Comparison of ENCODE assay signal across 10 cellular contexts in the genomic region with DNA sequence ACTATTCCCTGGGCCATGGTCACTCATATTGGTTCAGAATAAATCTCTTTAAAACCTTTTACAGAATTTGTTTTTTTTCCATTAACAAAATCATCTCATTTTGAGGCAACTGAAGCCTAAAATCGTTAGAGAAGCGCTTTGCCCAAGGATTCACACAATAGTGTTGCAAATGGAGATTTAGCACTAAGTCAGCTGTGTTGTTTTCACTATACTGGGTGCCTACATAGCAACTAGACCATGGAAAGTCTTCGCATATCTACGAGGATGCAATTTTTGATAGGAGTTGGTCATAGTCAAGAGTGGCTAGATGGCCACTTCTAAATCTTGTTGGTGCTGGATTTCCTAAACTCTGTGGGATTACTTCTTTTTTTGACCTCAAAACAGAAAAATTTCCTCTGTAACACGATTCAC. TPM values are rescaled to one million over a fixed set of nuclear protein-coding genes. Genes with fewer than 3 reads are reported as not detected.
A peak's percentile ranks its signal among the peaks of the same experiment; 100 is the strongest.
DNase-seq lines count a peak whose midpoint lies in the region; ATAC-seq and TF ChIP-seq lines count a peak whose summit lies in the region.
"Had no signal": no experiment of that assay in that cellular context is flagged by ENCODE, and none has a peak within 500 bp of the region (broad histone marks: within the 10 kb centered on the region; RNA-seq: fewer than 3 reads in every experiment).

No MANE protein-coding gene starts in this region.

- DNase-seq in Caco-2, result no peak
- DNase-seq in fibroblast of lung (ENCODE audit: low read depth in 2 of 2), result no peak
- DNase-seq in psoas muscle, result no peak
- DNase-seq in SKM-1 (lab: John Stamatoyannopoulos, UW; ENCODE audit: unreplicated experiment), result no peak
- DNase-seq in activated CD4-positive, alpha-beta T cell treated with anti-CD3 and anti-CD28 coated beads, Interleukin-2, amount 10 ng/mL, durations not matched to agents 24 days and 14 days, result no peak
- DNase-seq in posterior cingulate gyrus, result no peak
- DNase-seq in A172 (ENCODE audit: low spot score), result no peak

- TSS peak; percentile 98 for BruUV-seq in Caco-2 (replicated peaks; lab: Mats Ljungman, UMichigan)

- H3K4me3 ChIP-seq in Caco-2 (ENCODE audit: low read depth, low read length), result peak overlapping the region; percentile 91
- H3K4me3 ChIP-seq in OCI-LY3 (ENCODE audit: low read length), result peak overlapping the region; percentile 87
- H3K4me3 ChIP-seq in fibroblast of lung (replicated peaks in 1 of 4; ENCODE audit: control extremely low read depth in 1 of 4, insufficient read depth in 1 of 4, low read depth in 3 of 4, low read length in 4 of 4), result peak overlapping the region in 2 of 4 experiments; percentile 88 to 98
- peak overlapping the region; percentile 74 for H3K4me3 ChIP-seq in psoas muscle

- H4K20me1 ChIP-seq in OCI-LY3 (ENCODE audit: insufficient read depth, low read length) (no peaks in the 10 kb centered on the region), fibroblast of lung (ENCODE audit: control insufficient read depth, extremely low read depth, insufficient read depth, low read length) (no peaks in the 10 kb centered on the region)

- ATAC-seq in psoas muscle, result peak; percentile 3 to 12 (median 5)

- H3K79me2 ChIP-seq in OCI-LY3 (ENCODE audit: low read length) (peaks cover 42% of the 10 kb centered on the region), fibroblast of lung (ENCODE audit: control insufficient read depth, insufficient read depth, low read length) (peaks cover 31% of the 10 kb centered on the region)

- H3K27ac Mint-ChIP-seq in Caco-2 (ENCODE audit: unreplicated experiment), result no peak overlapping the region
- H3K27ac Mint-ChIP-seq in activated CD4-positive, alpha-beta T cell treated with anti-CD3 and anti-CD28 coated beads, Interleukin-2, amount 10 ng/mL, durations not matched to agents 24 days and 14 days, result no peak overlapping the region
- H3K27ac Mint-ChIP-seq: activated naive CD8-positive, alpha-beta T cell treated with anti-CD3 and anti-CD28 coated beads, Interleukin-2, amount 10 ng/mL, durations not matched to agents 7 days and 5 days; nephron had no signal

- CTCF ChIA-PET in Caco-2 (lab: Charles Lee), result interaction anchor here (1.1 kb wide), 1 partner anchor 144 kb away, joined by 5 read pairs; no protein-coding TSS in a partner anchor

- no peaks in the 10 kb centered on the region for H3K27me3 ChIP-seq in Caco-2 (replicated peaks; ENCODE audit: control insufficient read depth, insufficient read depth, low read length)
- H3K27me3 ChIP-seq in OCI-LY3 (ENCODE audit: low read depth, low read length), result no peaks in the 10 kb centered on the region
- H3K27me3 ChIP-seq in fibroblast of lung (ENCODE audit: control insufficient read depth, insufficient read depth, low read length), result no peaks in the 10 kb centered on the region
- no peaks in the 10 kb centered on the region for H3K27me3 ChIP-seq in psoas muscle (ENCODE audit: insufficient read depth in 3 of 3, low read length in 2 of 3)

- POLR2A ChIA-PET in Caco-2 (lab: Charles Lee), result no interaction called here

- H3K27me3 Mint-ChIP-seq in Caco-2 (ENCODE audit: insufficient read depth, unreplicated experiment), result no peaks in the 10 kb centered on the region
- peaks cover 9% of the 10 kb centered on the region for H3K27me3 Mint-ChIP-seq in activated CD4-positive, alpha-beta T cell treated with anti-CD3 and anti-CD28 coated beads, Interleukin-2, amount 10 ng/mL, durations not matched to agents 24 days and 14 days

- no peak overlapping the region for H3K4me3 Mint-ChIP-seq in Caco-2 (ENCODE audit: unreplicated experiment)
- H3K4me3 Mint-ChIP-seq in activated CD4-positive, alpha-beta T cell treated with anti-CD3 and anti-CD28 coated beads, Interleukin-2, amount 10 ng/mL, durations not matched to agents 24 days and 14 days, result no peak overlapping the region
- H3K4me3 Mint-ChIP-seq: activated naive CD8-positive, alpha-beta T cell treated with anti-CD3 and anti-CD28 coated beads, Interleukin-2, amount 10 ng/mL, durations not matched to agents 7 days and 5 days; nephron had no signal

- H3K4me2 ChIP-seq in OCI-LY3 (ENCODE audit: low read length), result peak overlapping the region; percentile 68
- H3K4me2 ChIP-seq in fibroblast of lung (ENCODE audit: extremely low read depth, insufficient read depth, low read length), result peak overlapping the region; percentile 18

- H3K4me1 Mint-ChIP-seq in Caco-2 (ENCODE audit: low read depth, unreplicated experiment), result no peaks in the 10 kb centered on the region
- H3K4me1 Mint-ChIP-seq in activated CD4-positive, alpha-beta T cell treated with anti-CD3 and anti-CD28 coated beads, Interleukin-2, amount 10 ng/mL, durations not matched to agents 24 days and 14 days, result peaks cover 4% of the 10 kb centered on the region
- H3K4me1 Mint-ChIP-seq: nephron had no signal

- H2AFZ ChIP-seq in OCI-LY3 (ENCODE audit: low read depth, low read length) (peak overlapping the region; percentile 85), fibroblast of lung (ENCODE audit: low read length) (peak overlapping the region; percentile 30)

- H3K9me3 ChIP-seq in Caco-2, result no peaks in the 10 kb centered on the region
- H3K9me3 ChIP-seq in OCI-LY3 (ENCODE audit: insufficient read depth, low read length), result no peaks in the 10 kb centered on the region
- no peaks in the 10 kb centered on the region for H3K9me3 ChIP-seq in fibroblast of lung (ENCODE audit: control insufficient read depth, insufficient read depth, low read depth, low read length)
- H3K9me3 ChIP-seq in psoas muscle, result no peaks in the 10 kb centered on the region

- no peak for TF ChIP-seq CTCF in Caco-2 (IDR thresholded peaks at IDR 0.05; ENCODE audit: insufficient read depth in 1 of 2, low read depth in 1 of 2, low read length in 1 of 2, severe bottlenecking in 1 of 2, unreplicated experiment in 1 of 2)
- TF ChIP-seq CTCF in OCI-LY3 (IDR thresholded peaks at IDR 0.05; ENCODE audit: low read depth, low read length), result no peak
- no peak for TF ChIP-seq CTCF in fibroblast of lung (conservative IDR thresholded peaks at IDR 0.05 in 1 of 2, IDR thresholded peaks at IDR 0.05 in 1 of 2; ENCODE audit: low read depth in 1 of 2, low read length in 2 of 2)
- no peak for TF ChIP-seq CTCF in psoas muscle (IDR thresholded peaks at IDR 0.05)

- 67 to 72% (median 69%) methylated on average over 5 of the region's 5 CpGs for WGBS in psoas muscle, 3 donors

- H3K36me3 ChIP-seq in Caco-2 (ENCODE audit: control insufficient read depth, insufficient read depth, low read length) (no peaks in the 10 kb centered on the region), OCI-LY3 (replicated peaks; ENCODE audit: low read depth, low read length) (no peaks in the 10 kb centered on the region), fibroblast of lung (ENCODE audit: control insufficient read depth, insufficient read depth, low read length) (no peaks in the 10 kb centered on the region), psoas muscle (ENCODE audit: insufficient read depth in 1 of 2, low read depth in 1 of 2) (no peaks in the 10 kb centered on the region)

- H3K4me1 ChIP-seq in Caco-2, result peaks cover 5% of the 10 kb centered on the region; the same call in 1 of the 2 replicates
- H3K4me1 ChIP-seq in OCI-LY3 (ENCODE audit: low read length), result peaks cover 10% of the 10 kb centered on the region
- peaks cover 2% of the 10 kb centered on the region for H3K4me1 ChIP-seq in fibroblast of lung (ENCODE audit: control insufficient read depth, extremely low read depth, insufficient read depth, low read length)
- H3K4me1 ChIP-seq in psoas muscle, result peaks cover 10% of the 10 kb centered on the region

- H3K9ac ChIP-seq in OCI-LY3 (ENCODE audit: low read length) (peak overlapping the region; percentile 86), fibroblast of lung (ENCODE audit: insufficient read depth, low read length) (no peak overlapping the region)

- intact Hi-C loops in Caco-2 (cut with micrococcal nuclease; ENCODE audit: unreplicated experiment) (loop anchor here (1.0 to 2.0 kb wide), 6 partner anchors 32 to 144 kb away; a partner anchor contains a TSS), psoas muscle (cut with DNase I) (loop anchor here in 1 of 2 donors (5.0 kb wide), 1 partner anchor 49 kb away; a partner anchor contains a TSS), posterior cingulate gyrus (cut with DNase I) (loop anchor here (5.0 kb wide), 1 partner anchor 49 kb away; a partner anchor contains a TSS)
- intact Hi-C loops in activated CD4-positive, alpha-beta T cell treated with anti-CD3 and anti-CD28 coated beads, Interleukin-2, amount 10 ng/mL, durations not matched to agents 24 days and 14 days (cut with micrococcal nuclease), result loop anchor here (1.0 to 2.0 kb wide), 3 partner anchors 143 to 1189 kb away; a partner anchor contains a TSS

- H3K9me3 Mint-ChIP-seq in Caco-2 (ENCODE audit: unreplicated experiment), result peaks cover 9% of the 10 kb centered on the region
- no peaks in the 10 kb centered on the region for H3K9me3 Mint-ChIP-seq in activated CD4-positive, alpha-beta T cell treated with anti-CD3 and anti-CD28 coated beads, Interleukin-2, amount 10 ng/mL, durations not matched to agents 24 days and 14 days
- H3K9me3 Mint-ChIP-seq: activated naive CD8-positive, alpha-beta T cell treated with anti-CD3 and anti-CD28 coated beads, Interleukin-2, amount 10 ng/mL, durations not matched to agents 7 days and 5 days had no signal

- H3K27ac ChIP-seq in OCI-LY3 (ENCODE audit: low read length) (peak overlapping the region; percentile 76), fibroblast of lung (ENCODE audit: insufficient read depth, low read length) (peak overlapping the region; percentile 46), psoas muscle (peak overlapping the region; percentile 88)

- no peaks in the 10 kb centered on the region for H3K36me3 Mint-ChIP-seq in Caco-2 (ENCODE audit: insufficient read depth, unreplicated experiment)
- no peaks in the 10 kb centered on the region for H3K36me3 Mint-ChIP-seq in activated CD4-positive, alpha-beta T cell treated with anti-CD3 and anti-CD28 coated beads, Interleukin-2, amount 10 ng/mL, durations not matched to agents 24 days and 14 days (ENCODE audit: low read depth)
- H3K36me3 Mint-ChIP-seq: activated naive CD8-positive, alpha-beta T cell treated with anti-CD3 and anti-CD28 coated beads, Interleukin-2, amount 10 ng/mL, durations not matched to agents 7 days and 5 days had no signal

RNA-seq across cellular contexts. Expression of a gene that starts 0.5 kb away (rescaled TPM):
- 35.7 and 38.1 TPM in 2 replicates for total RNA-seq in Caco-2 (2022)
- 29.0 and 34.7 TPM in 2 replicates for total RNA-seq in fibroblast of lung
- polyA plus RNA-seq in fibroblast of lung, result 40.9 and 42.9 TPM in 2 replicates
- 27.8 and 32.4 TPM in 2 replicates for polyA plus RNA-seq in fibroblast of lung (2012)
- polyA minus RNA-seq in fibroblast of lung (ENCODE audit: low replicate concordance), result 2.9 and 5.1 TPM in 2 replicates
- 10 to 100 TPM; 27.1 to 34.7 (median 31.2) TPM for total RNA-seq in psoas muscle
- 10 to 100 TPM; 15.3 to 32.8 (median 30.7) TPM for polyA plus RNA-seq in psoas muscle
- total RNA-seq in activated CD4-positive, alpha-beta T cell treated with anti-CD3 and anti-CD28 coated beads, Interleukin-2, amount 10 ng/mL, durations not matched to agents 24 days and 14 days, result 46.8 and 49.2 TPM in 2 replicates
- 83.0 and 91.3 TPM in 2 replicates for total RNA-seq in A172 (2014; rRNA removed; shearing (Covaris generic))

RNA-seq across cellular contexts. Expression of a gene that starts 41.5 kb away (rescaled TPM):
- total RNA-seq in Caco-2 (2022) (38.2 and 42.7 TPM in 2 replicates), fibroblast of lung (14.9 and 18.7 TPM in 2 replicates), psoas muscle (1 to 10 TPM in 3 of 4 donors, under 1 TPM in 1; 0.67 to 2.6 (median 1.4) TPM)
- polyA plus RNA-seq in fibroblast of lung (10.2 and 12.5 TPM in 2 replicates), psoas muscle (under 1 TPM; 0.38 to 0.67 (median 0.46) TPM)
- 11.5 and 11.8 TPM in 2 replicates for polyA plus RNA-seq in fibroblast of lung (2012)
- 150 and 154 TPM in 2 replicates for polyA minus RNA-seq in fibroblast of lung (ENCODE audit: low replicate concordance)
- 0.51 and 0.85 TPM in 2 replicates for total RNA-seq in activated CD4-positive, alpha-beta T cell treated with anti-CD3 and anti-CD28 coated beads, Interleukin-2, amount 10 ng/mL, durations not matched to agents 24 days and 14 days
- total RNA-seq in A172 (2014; rRNA removed; shearing (Covaris generic)), result 26.0 and 26.1 TPM in 2 replicates

RNA-seq across cellular contexts. Expression of a gene that starts 47.6 kb away (rescaled TPM):
- total RNA-seq in Caco-2 (2022) (58.7 and 59.3 TPM in 2 replicates), fibroblast of lung (25.9 and 29.4 TPM in 2 replicates), psoas muscle (10 to 100 TPM; 12.7 to 15.5 (median 15.0) TPM)
- polyA plus RNA-seq in fibroblast of lung (36.2 and 36.4 TPM in 2 replicates), psoas muscle (1 to 10 TPM; 2.0 to 5.0 (median 2.9) TPM)
- 8.8 and 9.3 TPM in 2 replicates for polyA plus RNA-seq in fibroblast of lung (2012)
- 42.8 and 47.7 TPM in 2 replicates for polyA minus RNA-seq in fibroblast of lung (ENCODE audit: low replicate concordance)
- total RNA-seq in activated CD4-positive, alpha-beta T cell treated with anti-CD3 and anti-CD28 coated beads, Interleukin-2, amount 10 ng/mL, durations not matched to agents 24 days and 14 days, result 64.3 and 65.7 TPM in 2 replicates
- 53.7 and 66.3 TPM in 2 replicates for total RNA-seq in A172 (2014; rRNA removed; shearing (Covaris generic))
